16 cellular contexts compared by ENCODE assay signal in the genomic region with DNA sequence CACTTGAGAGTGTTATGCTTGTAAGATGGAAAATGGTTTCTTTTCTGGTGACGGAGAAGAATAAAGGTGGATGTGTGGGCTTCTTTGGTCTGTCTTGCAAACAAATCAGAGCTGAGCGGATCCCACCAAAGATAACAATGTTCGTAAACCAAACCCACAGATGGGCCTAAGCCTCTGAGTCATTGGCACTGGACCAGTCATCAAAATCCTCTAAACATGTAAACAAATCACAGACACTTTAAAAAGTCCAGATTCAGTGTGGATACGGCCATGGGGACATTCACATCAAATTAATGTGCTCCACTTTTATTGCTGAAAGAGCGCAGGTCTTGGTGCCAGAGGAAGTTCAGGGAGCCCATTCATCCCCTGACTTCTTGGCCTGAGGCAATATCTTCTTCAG.
DNase-seq lines count a peak whose midpoint lies in the region; ATAC-seq and TF ChIP-seq lines count a peak whose summit lies in the region.
"Had no signal": no experiment of that assay in that cellular context is flagged by ENCODE, and none has a peak within 500 bp of the region (broad histone marks: within the 10 kb centered on the region; RNA-seq: fewer than 3 reads in every experiment).

No MANE protein-coding gene starts in this region.

- no peaks in the 10 kb centered on the region for H3K36me3 Mint-ChIP-seq in neural progenitor cell

- no peak overlapping the region for H2AFZ ChIP-seq in neural progenitor cell (replicated peaks)

- H3F3A ChIP-seq in neural progenitor cell (ENCODE audit: low read depth): no peaks in the 10 kb centered on the region

- H3K79me2 ChIP-seq in neural progenitor cell (ENCODE audit: low read depth): no peaks in the 10 kb centered on the region

- H3K9me3 ChIP-seq in neural progenitor cell (ENCODE audit: low read depth): no peaks in the 10 kb centered on the region

- TF ChIP-seq CTCF in foreskin fibroblast (IDR thresholded peaks at IDR 0.05; ENCODE audit: low read depth, low read length) (no peak), neural progenitor cell (IDR thresholded peaks at IDR 0.05) (no peak)

- H3K9me3 Mint-ChIP-seq in neural progenitor cell: no peaks in the 10 kb centered on the region
- H3K9me3 Mint-ChIP-seq: CD4-positive, alpha-beta T cell had no signal

- H3K27ac Mint-ChIP-seq in neural progenitor cell: peak overlapping the region; percentile 25
- H3K27ac Mint-ChIP-seq: B cell; CD4-positive, alpha-beta T cell had no signal

- H3K4me2 ChIP-seq in neural progenitor cell: no peak overlapping the region

- no peaks in the 10 kb centered on the region for H3K36me3 ChIP-seq in neural progenitor cell

- H4K20me1 ChIP-seq in neural progenitor cell (ENCODE audit: low read depth): no peaks in the 10 kb centered on the region

- DNase-seq in H4 (ENCODE audit: low spot score) (peak; percentile 46), amniotic epithelial cell (ENCODE audit: low read depth) (peak; percentile 11), foreskin fibroblast (peak; percentile 1 to 15), neural progenitor cell (ENCODE audit: low spot score) (no peak), NCI-H82 (lab: John Stamatoyannopoulos, UW) (no peak), NCI-H2227 (lab: John Stamatoyannopoulos, UW; ENCODE audit: unreplicated experiment) (no peak)
- DNase-seq in stimulated activated CD4-positive, alpha-beta T cell treated with anti-CD3 and anti-CD28 coated beads, Interleukin-2, amount 100 ng/mL, for 48 hours: no peak
- DNase-seq: ACHN; C1 segment of cervical spinal cord; CD4-positive, alpha-beta T cell; DMS79; EL; GDM1; HCEC 1CT had no signal

- H3K4me3 Mint-ChIP-seq in neural progenitor cell: no peak overlapping the region
- H3K4me3 Mint-ChIP-seq: B cell; CD4-positive, alpha-beta T cell had no signal

- no peaks in the 10 kb centered on the region for H3K27me3 ChIP-seq in neural progenitor cell

- H3K4me1 Mint-ChIP-seq in neural progenitor cell: no peaks in the 10 kb centered on the region
- H3K4me1 Mint-ChIP-seq: B cell had no signal

- peaks cover 5% of the 10 kb centered on the region for H3K4me1 ChIP-seq in neural progenitor cell

- H3K4me3 ChIP-seq in foreskin fibroblast (ENCODE audit: low read depth in 1 of 2, low read length in 2 of 2) (no peak overlapping the region), neural progenitor cell (no peak overlapping the region)

- H3K27me3 Mint-ChIP-seq in neural progenitor cell (ENCODE audit: insufficient read depth, low read depth): no peaks in the 10 kb centered on the region
- H3K27me3 Mint-ChIP-seq: B cell; CD4-positive, alpha-beta T cell had no signal

- H3K9ac ChIP-seq in neural progenitor cell: no peak overlapping the region

- no peak for ATAC-seq in GM21360 (IDR thresholded peaks at IDR 0.05; ENCODE audit: unreplicated experiment)

- no peak overlapping the region for H3K27ac ChIP-seq in neural progenitor cell

Comparison
In these comparisons a context has a peak if more than half of its experiments do, and no peak if none do; other contexts are left out.
1. DNase-seq: peak in H4 (single experiment), amniotic epithelial cell (single experiment) and foreskin fibroblast (2 of 2); none in neural progenitor cell (single experiment), NCI-H82 (single experiment), stimulated activated CD4-positive, alpha-beta T cell treated with anti-CD3 and anti-CD28 coated beads, Interleukin-2, amount 100 ng/mL, for 48 hours (0 of 2) and NCI-H2227 (single experiment).